1 cellular context compared by ENCODE assay signal in the genomic region with DNA sequence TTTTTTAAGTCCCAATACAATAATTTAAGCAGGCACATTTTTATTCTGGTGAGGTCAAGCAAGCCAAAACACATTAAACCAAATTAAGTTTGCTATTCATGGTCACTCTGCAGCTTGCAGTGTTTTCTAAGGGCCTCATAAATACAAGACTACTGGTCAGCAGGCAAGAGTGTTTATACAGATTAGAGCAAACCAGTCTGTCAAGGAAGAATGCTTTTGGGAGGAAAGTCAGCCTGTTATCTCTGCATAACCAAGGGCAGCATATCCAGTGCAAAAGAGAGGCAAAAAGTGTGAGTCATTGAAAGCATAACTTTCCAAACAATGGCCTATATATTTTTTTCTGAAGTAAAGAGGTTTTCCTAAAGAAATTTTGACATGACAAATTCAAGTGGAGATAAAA.
TF ChIP-seq lines count a peak whose summit lies in the region.

No MANE protein-coding gene starts in this region.

TF ChIP-seq in HEK293, 187 proteins besides CTCF, POLR2A, EP300 and RAD21 (continued from another document):
- TF ChIP-seq ZNF23 (tag by site-specific recombination; IDR thresholded peaks at IDR 0.05; ENCODE audit: borderline replicate concordance) (no peak), YY2 (tag by site-specific recombination; IDR thresholded peaks at IDR 0.05) (no peak), TRIM28 (IDR thresholded peaks at IDR 0.05; ENCODE audit: borderline replicate concordance, low read length) (0 out of 2 replicates have a peak, but pooled peaks have one; percentile 61), ZNF274 (IDR thresholded peaks at IDR 0.05; ENCODE audit: low read length) (no peak), ZNF274 (tag by site-specific recombination; IDR thresholded peaks at IDR 0.05; ENCODE audit: borderline replicate concordance) (no peak), ZNF600 (tag by site-specific recombination; IDR thresholded peaks at IDR 0.05) (peak; percentile 88), ZNF2 (tag by site-specific recombination; IDR thresholded peaks at IDR 0.05) (no peak), ZNF138 (tag by site-specific recombination; IDR thresholded peaks at IDR 0.05; ENCODE audit: borderline replicate concordance) (no peak), ZIC2 (tag by site-specific recombination; IDR thresholded peaks at IDR 0.05) (no peak), GLIS1 (tag by site-specific recombination; IDR thresholded peaks at IDR 0.05) (no peak), ZSCAN16 (tag by site-specific recombination; IDR thresholded peaks at IDR 0.05) (no peak), SETDB1 (IDR thresholded peaks at IDR 0.05; ENCODE audit: insufficient read length, low read length) (no peak), ZNF350 (tag by site-specific recombination; IDR thresholded peaks at IDR 0.05) (no peak), ZNF311 (tag by site-specific recombination; IDR thresholded peaks at IDR 0.05; ENCODE audit: borderline replicate concordance) (no peak), ZNF433 (tag by site-specific recombination; IDR thresholded peaks at IDR 0.05; ENCODE audit: low read depth) (no peak), OSR2 (tag by site-specific recombination; IDR thresholded peaks at IDR 0.05) (peak; percentile 84), ZFP69B (tag by site-specific recombination; IDR thresholded peaks at IDR 0.05) (no peak), KLF1 (tag by site-specific recombination; IDR thresholded peaks at IDR 0.05) (no peak)
- TF ChIP-seq, protein P1, sequence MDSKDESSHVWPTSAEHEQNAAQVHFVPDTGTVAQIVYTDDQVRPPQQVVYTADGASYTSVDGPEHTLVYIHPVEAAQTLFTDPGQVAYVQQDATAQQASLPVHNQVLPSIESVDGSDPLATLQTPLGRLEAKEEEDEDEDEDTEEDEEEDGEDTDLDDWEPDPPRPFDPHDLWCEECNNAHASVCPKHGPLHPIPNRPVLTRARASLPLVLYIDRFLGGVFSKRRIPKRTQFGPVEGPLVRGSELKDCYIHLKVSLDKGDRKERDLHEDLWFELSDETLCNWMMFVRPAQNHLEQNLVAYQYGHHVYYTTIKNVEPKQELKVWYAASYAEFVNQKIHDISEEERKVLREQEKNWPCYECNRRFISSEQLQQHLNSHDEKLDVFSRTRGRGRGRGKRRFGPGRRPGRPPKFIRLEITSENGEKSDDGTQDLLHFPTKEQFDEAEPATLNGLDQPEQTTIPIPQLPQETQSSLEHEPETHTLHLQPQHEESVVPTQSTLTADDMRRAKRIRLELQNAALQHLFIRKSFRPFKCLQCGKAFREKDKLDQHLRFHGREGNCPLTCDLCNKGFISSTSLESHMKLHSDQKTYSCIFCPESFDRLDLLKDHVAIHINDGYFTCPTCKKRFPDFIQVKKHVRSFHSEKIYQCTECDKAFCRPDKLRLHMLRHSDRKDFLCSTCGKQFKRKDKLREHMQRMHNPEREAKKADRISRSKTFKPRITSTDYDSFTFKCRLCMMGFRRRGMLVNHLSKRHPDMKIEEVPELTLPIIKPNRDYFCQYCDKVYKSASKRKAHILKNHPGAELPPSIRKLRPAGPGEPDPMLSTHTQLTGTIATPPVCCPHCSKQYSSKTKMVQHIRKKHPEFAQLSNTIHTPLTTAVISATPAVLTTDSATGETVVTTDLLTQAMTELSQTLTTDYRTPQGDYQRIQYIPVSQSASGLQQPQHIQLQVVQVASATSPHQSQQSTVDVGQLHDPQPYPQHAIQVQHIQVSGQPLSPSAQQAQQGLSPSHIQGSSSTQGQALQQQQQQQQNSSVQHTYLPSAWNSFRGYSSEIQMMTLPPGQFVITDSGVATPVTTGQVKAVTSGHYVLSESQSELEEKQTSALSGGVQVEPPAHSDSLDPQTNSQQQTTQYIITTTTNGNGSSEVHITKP (tag by site-specific recombination; IDR thresholded peaks at IDR 0.05): no peak
- TF ChIP-seq, protein P2, sequence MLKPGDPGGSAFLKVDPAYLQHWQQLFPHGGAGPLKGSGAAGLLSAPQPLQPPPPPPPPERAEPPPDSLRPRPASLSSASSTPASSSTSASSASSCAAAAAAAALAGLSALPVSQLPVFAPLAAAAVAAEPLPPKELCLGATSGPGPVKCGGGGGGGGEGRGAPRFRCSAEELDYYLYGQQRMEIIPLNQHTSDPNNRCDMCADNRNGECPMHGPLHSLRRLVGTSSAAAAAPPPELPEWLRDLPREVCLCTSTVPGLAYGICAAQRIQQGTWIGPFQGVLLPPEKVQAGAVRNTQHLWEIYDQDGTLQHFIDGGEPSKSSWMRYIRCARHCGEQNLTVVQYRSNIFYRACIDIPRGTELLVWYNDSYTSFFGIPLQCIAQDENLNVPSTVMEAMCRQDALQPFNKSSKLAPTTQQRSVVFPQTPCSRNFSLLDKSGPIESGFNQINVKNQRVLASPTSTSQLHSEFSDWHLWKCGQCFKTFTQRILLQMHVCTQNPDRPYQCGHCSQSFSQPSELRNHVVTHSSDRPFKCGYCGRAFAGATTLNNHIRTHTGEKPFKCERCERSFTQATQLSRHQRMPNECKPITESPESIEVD (tag by site-specific recombination; IDR thresholded peaks at IDR 0.05): peak; percentile 89
- TF ChIP-seq, protein P3, sequence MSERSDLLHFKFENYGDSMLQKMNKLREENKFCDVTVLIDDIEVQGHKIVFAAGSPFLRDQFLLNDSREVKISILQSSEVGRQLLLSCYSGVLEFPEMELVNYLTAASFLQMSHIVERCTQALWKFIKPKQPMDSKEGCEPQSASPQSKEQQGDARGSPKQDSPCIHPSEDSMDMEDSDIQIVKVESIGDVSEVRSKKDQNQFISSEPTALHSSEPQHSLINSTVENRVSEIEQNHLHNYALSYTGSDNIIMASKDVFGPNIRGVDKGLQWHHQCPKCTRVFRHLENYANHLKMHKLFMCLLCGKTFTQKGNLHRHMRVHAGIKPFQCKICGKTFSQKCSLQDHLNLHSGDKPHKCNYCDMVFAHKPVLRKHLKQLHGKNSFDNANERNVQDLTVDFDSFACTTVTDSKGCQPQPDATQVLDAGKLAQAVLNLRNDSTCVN (tag by site-specific recombination; optimal IDR thresholded peaks at IDR 0.05): no peak
- TF ChIP-seq, protein P4, sequence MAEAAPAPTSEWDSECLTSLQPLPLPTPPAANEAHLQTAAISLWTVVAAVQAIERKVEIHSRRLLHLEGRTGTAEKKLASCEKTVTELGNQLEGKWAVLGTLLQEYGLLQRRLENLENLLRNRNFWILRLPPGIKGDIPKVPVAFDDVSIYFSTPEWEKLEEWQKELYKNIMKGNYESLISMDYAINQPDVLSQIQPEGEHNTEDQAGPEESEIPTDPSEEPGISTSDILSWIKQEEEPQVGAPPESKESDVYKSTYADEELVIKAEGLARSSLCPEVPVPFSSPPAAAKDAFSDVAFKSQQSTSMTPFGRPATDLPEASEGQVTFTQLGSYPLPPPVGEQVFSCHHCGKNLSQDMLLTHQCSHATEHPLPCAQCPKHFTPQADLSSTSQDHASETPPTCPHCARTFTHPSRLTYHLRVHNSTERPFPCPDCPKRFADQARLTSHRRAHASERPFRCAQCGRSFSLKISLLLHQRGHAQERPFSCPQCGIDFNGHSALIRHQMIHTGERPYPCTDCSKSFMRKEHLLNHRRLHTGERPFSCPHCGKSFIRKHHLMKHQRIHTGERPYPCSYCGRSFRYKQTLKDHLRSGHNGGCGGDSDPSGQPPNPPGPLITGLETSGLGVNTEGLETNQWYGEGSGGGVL (tag by site-specific recombination; IDR thresholded peaks at IDR 0.05): no peak
- TF ChIP-seq, protein P5, sequence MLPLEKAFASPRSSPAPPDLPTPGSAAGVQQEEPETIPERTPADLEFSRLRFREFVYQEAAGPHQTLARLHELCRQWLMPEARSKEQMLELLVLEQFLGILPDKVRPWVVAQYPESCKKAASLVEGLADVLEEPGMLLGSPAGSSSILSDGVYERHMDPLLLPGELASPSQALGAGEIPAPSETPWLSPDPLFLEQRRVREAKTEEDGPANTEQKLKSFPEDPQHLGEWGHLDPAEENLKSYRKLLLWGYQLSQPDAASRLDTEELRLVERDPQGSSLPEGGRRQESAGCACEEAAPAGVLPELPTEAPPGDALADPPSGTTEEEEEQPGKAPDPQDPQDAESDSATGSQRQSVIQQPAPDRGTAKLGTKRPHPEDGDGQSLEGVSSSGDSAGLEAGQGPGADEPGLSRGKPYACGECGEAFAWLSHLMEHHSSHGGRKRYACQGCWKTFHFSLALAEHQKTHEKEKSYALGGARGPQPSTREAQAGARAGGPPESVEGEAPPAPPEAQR (tag by site-specific recombination; IDR thresholded peaks at IDR 0.05): no peak
